ENCODE assay signal across 6 cellular contexts in genomic region chr17:82003411-82004381, GRCh38. TPM values are rescaled to one million over a fixed set of nuclear protein-coding genes. Genes with fewer than 3 reads are reported as not detected.
DNase-seq lines count a peak whose midpoint lies in the region; ATAC-seq and TF ChIP-seq lines count a peak whose summit lies in the region.

No MANE protein-coding gene starts in this region.

- in situ Hi-C loops in ACHN (cut with HindIII; ENCODE audit: low pct_ligation_motif_present, low pct_unique_long_range_greater_than_20kb, low sequenced_read_pairs) = no loop called here

- ATAC-seq in HG03457 (IDR thresholded peaks at IDR 0.05; ENCODE audit: unreplicated experiment) (no peak), upper lobe of right lung (no peak)

- H3K9me3 ChIP-seq in upper lobe of right lung = no peaks in the 10 kb centered on the region

- H3K27ac ChIP-seq in upper lobe of right lung = no peak overlapping the region

- DNase-seq in ACHN (peak; percentile 95), RKO (ENCODE audit: low spot score) (peak; percentile 93), iris pigment epithelial cell (ENCODE audit: low read depth) (peak; percentile 96), upper lobe of right lung (no peak), cerebellum (ENCODE audit: low spot score) (no peak)

- no peaks in the 10 kb centered on the region for H3K27me3 ChIP-seq in upper lobe of right lung

- H3K36me3 ChIP-seq in upper lobe of right lung = no peaks in the 10 kb centered on the region

- intact Hi-C loops in upper lobe of right lung (cut with DNase I) = no loop called here

- no peak for TF ChIP-seq CTCF in upper lobe of right lung (IDR thresholded peaks at IDR 0.05)

- H3K4me1 ChIP-seq in upper lobe of right lung = no peaks in the 10 kb centered on the region

- H3K4me3 ChIP-seq in upper lobe of right lung = no peak overlapping the region

RNA-seq across cellular contexts. Expression of gene CENPX, which starts 19.0 kb away (rescaled TPM):
- total RNA-seq in upper lobe of right lung = 40.2 TPM
- 22.1 TPM for total RNA-seq in cerebellum

RNA-seq across cellular contexts. Expression of gene LRRC45, which starts 19.4 kb away (rescaled TPM):
- total RNA-seq in upper lobe of right lung = 12.2 TPM
- 12.9 TPM for total RNA-seq in cerebellum

RNA-seq across cellular contexts. Expression of gene ASPSCR1, which starts 26.3 kb away (rescaled TPM):
- total RNA-seq in upper lobe of right lung = 50.3 TPM
- total RNA-seq in cerebellum = 22.3 TPM

RNA-seq across cellular contexts. Expression of gene RAC3, which starts 27.8 kb away (rescaled TPM):
- total RNA-seq in upper lobe of right lung = 3.4 TPM
- 37.7 TPM for total RNA-seq in cerebellum

RNA-seq across cellular contexts. Expression of gene DCXR, which starts 33.8 kb away (rescaled TPM):
- total RNA-seq in upper lobe of right lung (143 TPM), cerebellum (21.8 TPM)

Comparison
In these comparisons a context has a peak if more than half of its experiments do, and no peak if none do; other contexts are left out.
1. DNase-seq: peak in ACHN (single experiment), RKO (single experiment) and iris pigment epithelial cell (single experiment); none in upper lobe of right lung (single experiment) and cerebellum (single experiment).